In genomic region chr3:18295171-18295920, GRCh38 we compare ENCODE assay signal across 8 cellular contexts.
A peak's percentile ranks its signal among the peaks of the same experiment; 100 is the strongest.
DNase-seq lines count a peak whose midpoint lies in the region; ATAC-seq and TF ChIP-seq lines count a peak whose summit lies in the region.

No MANE protein-coding gene starts in this region.

- no peaks in the 10 kb centered on the region for H3K36me3 ChIP-seq in uterus

- DNase-seq in ELF-1 (ENCODE audit: low read depth, low spot score): peak; percentile 93
- peak; percentile 66 for DNase-seq in OCI-M1 (lab: John Stamatoyannopoulos, UW)
- peak; percentile 32 to 54 for DNase-seq in erythroblast (lab: John Stamatoyannopoulos, UW)
- DNase-seq in posterior vena cava (ENCODE audit: low spot score): peak; percentile 66
- no peak for DNase-seq in T-helper 9 cell
- no peak for DNase-seq in uterus

- no peak for TF ChIP-seq CTCF in uterus (IDR thresholded peaks at IDR 0.05)

- TF ChIP-seq POLR2A in erythroblast (IDR thresholded peaks at IDR 0.05; ENCODE audit: low read length) (no peak), uterus (IDR thresholded peaks at IDR 0.05) (no peak)

- no peak overlapping the region for H3K4me3 ChIP-seq in uterus

- no peaks in the 10 kb centered on the region for H3K9me3 ChIP-seq in uterus

- no peak overlapping the region for H3K27ac ChIP-seq in uterus

- ATAC-seq in GM19351 (IDR thresholded peaks at IDR 0.05; ENCODE audit: unreplicated experiment) (peak; percentile 98), HG03139 (IDR thresholded peaks at IDR 0.05; ENCODE audit: unreplicated experiment) (peak; percentile 97)

- no peaks in the 10 kb centered on the region for H3K4me1 ChIP-seq in uterus

- no peaks in the 10 kb centered on the region for H3K27me3 ChIP-seq in uterus

- intact Hi-C loops in posterior vena cava (cut with DNase I) (no loop called here), uterus (cut with DNase I; ENCODE audit: low total_unique reads) (no loop called here)

Comparison
In these comparisons a context has a peak if more than half of its experiments do, and no peak if none do; other contexts are left out.
1. DNase-seq: peak in ELF-1 (single experiment), OCI-M1 (single experiment), erythroblast (2 of 2) and posterior vena cava (single experiment); none in T-helper 9 cell (single experiment) and uterus (0 of 2).